Comparison of ENCODE assay signal across 1 cellular context in the genomic region with DNA sequence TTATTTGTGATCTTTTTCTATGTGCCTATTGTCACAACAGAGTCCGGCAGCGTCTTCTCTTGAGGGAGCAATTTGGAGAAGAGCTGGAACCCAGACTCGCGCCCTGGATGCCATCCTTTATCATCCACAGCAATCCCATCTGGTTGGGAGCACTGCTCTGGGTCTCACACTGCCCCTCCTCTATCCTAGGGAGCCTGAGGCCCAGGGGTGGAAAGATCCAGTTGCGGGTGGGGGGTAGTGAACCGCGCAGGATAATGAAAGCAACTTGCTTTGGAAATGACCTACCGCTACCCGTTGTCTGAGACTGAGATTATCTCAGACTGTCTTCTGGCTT.
TF ChIP-seq lines count a peak whose summit lies in the region.

No MANE protein-coding gene starts in this region.

TF ChIP-seq in GM12878, 131 proteins besides CTCF, POLR2A, EP300 and RAD21:
- TF ChIP-seq SUPT20H (IDR thresholded peaks at IDR 0.05; ENCODE audit: borderline replicate concordance, control insufficient read depth, low read depth, low read length) (no peak), PML (IDR thresholded peaks at IDR 0.05; ENCODE audit: low read length) (no peak)
